Comparison of ENCODE assay signal across 13 cellular contexts in the genomic region with DNA sequence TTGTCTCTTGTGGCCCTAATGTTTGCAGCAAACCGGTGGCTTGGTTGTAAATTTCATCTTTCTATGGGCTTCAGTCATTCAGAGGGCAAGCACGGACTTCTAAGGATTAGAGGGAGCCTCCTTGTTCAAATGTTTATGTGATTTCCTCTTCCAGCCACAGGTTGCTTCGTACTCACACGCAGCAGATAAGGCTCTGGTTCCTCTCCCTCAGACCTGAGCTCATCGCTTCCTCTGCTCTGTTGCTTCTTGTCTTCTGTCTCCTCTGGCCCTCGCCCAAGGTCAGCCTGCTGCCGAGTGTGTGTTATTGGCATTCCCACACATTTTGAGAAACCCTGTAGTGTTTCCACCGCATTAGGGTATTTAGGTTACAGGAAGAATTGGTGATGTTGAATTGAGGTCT. TPM values are rescaled to one million over a fixed set of nuclear protein-coding genes. Genes with fewer than 3 reads are reported as not detected.
DNase-seq lines count a peak whose midpoint lies in the region; ATAC-seq, FAIRE-seq and TF ChIP-seq lines count a peak whose summit lies in the region.
"Had no signal": no experiment of that assay in that cellular context is flagged by ENCODE, and none has a peak within 500 bp of the region (broad histone marks: within the 10 kb centered on the region; RNA-seq: fewer than 3 reads in every experiment).

No MANE protein-coding gene starts in this region.

- CTCF ChIA-PET in Panc1 (lab: Charles Lee) (no interaction called here), K562 (lab: Yijun Ruan, JAX; ENCODE audit: low intra/inter-chr PET ratio) (no interaction called here)

- H3K27me3 ChIP-seq in H7 (ENCODE audit: control insufficient read depth, insufficient read depth, low read length) (no peaks in the 10 kb centered on the region), Panc1 (ENCODE audit: control insufficient read depth, insufficient read depth, low read length) (no peaks in the 10 kb centered on the region), K562 (ENCODE audit: control insufficient read depth in 2 of 2, insufficient read depth in 2 of 2, low read length in 2 of 2) (no peaks in the 10 kb centered on the region), neuronal stem cell (ENCODE audit: control insufficient read depth in 3 of 3, insufficient read depth in 3 of 3, low read depth in 1 of 3, low read length in 3 of 3) (no peaks in the 10 kb centered on the region), gastrocnemius medialis (no peaks in the 10 kb centered on the region)

- no TSS peak for BruUV-seq in Panc1 (replicated peaks; lab: Mats Ljungman, UMichigan)
- no TSS peak for BruUV-seq in K562 (replicated peaks; lab: Mats Ljungman, UMichigan)

- H3K4me1 Mint-ChIP-seq in osteocyte (ENCODE audit: unreplicated experiment), result peaks cover 6% of the 10 kb centered on the region

- H2BK5ac ChIP-seq in neuronal stem cell (ENCODE audit: low read length), result no peak overlapping the region

- ATAC-seq in Panc1, result peak; percentile 79
- peak; percentile 90 for ATAC-seq in K562
- ATAC-seq in gastrocnemius medialis, result no peak

- no peak overlapping the region for H3K27ac Mint-ChIP-seq in osteocyte (ENCODE audit: unreplicated experiment)
- H3K27ac Mint-ChIP-seq: activated naive CD8-positive, alpha-beta T cell treated with anti-CD3 and anti-CD28 coated beads, Interleukin-2, amount 10 ng/mL, durations not matched to agents 7 days and 5 days; nephron had no signal

- DNase-seq in H7 (peak; percentile 38), Panc1 (ENCODE audit: low read depth, low spot score) (no peak), K562 (ENCODE audit: extremely low read depth in 1 of 4, low spot score in 3 of 4) (peak in 2 of 4 experiments; percentile 49 to 66), neuronal stem cell (ENCODE audit: low spot score) (no peak), osteocyte (ENCODE audit: extremely low spot score, unreplicated experiment) (no peak), NCI-H526 treated with DMSO at 0.1 percent for 48 hours (lab: John Stamatoyannopoulos, UW) (no peak), gastrocnemius medialis (no peak)
- DNase-seq in stimulated activated CD8-positive, alpha-beta memory T cell treated with anti-CD3 and anti-CD28 coated beads, Interleukin-4, amount 100 ng/mL, for 48 hours, result no peak
- DNase-seq: activated naive CD8-positive, alpha-beta T cell treated with anti-CD3 and anti-CD28 coated beads, Interleukin-2, amount 10 ng/mL, durations not matched to agents 7 days and 5 days; DMS79 treated with DMSO at 0.1 percent for 48 hours; NCI-H1092 had no signal

- H4K8ac ChIP-seq in neuronal stem cell (ENCODE audit: low read depth, low read length), result no peak overlapping the region

- no peak overlapping the region for H3K23ac ChIP-seq in neuronal stem cell (ENCODE audit: low read depth, low read length, poor library complexity)

- no peak overlapping the region for H2AK5ac ChIP-seq in neuronal stem cell (ENCODE audit: low read depth, low read length)

- H3K14ac ChIP-seq in neuronal stem cell (ENCODE audit: low read length), result no peak overlapping the region

- intact Hi-C loops in Panc1 (cut with micrococcal nuclease; ENCODE audit: unreplicated experiment), result no loop called here
- intact Hi-C loops in K562 (cut with micrococcal nuclease), result no loop called here
- intact Hi-C loops in gastrocnemius medialis (cut with DNase I; ENCODE audit: low total_unique reads), result no loop called here

- H3K9ac ChIP-seq in K562 (ENCODE audit: insufficient read depth in 1 of 2, low read depth in 2 of 2, low read length in 2 of 2) (peak overlapping the region in 1 of 2 experiments; percentile 21; a peak in 1 of 4 replicates), neuronal stem cell (ENCODE audit: low read depth, low read length, poor library complexity) (no peak overlapping the region)

- H3K79me2 ChIP-seq in K562 (ENCODE audit: control insufficient read depth, insufficient read depth, low read length), result no peaks in the 10 kb centered on the region

- peak overlapping the region; percentile 2; the same call in 1 of the 2 replicates for H3K4me2 ChIP-seq in K562 (ENCODE audit: insufficient read depth, low read length)
- no peak overlapping the region for H3K4me2 ChIP-seq in neuronal stem cell (ENCODE audit: insufficient read depth, low read length, poor library complexity, severe bottlenecking)

- H3K4ac ChIP-seq in neuronal stem cell (ENCODE audit: low read length), result no peak overlapping the region

- H2BK15ac ChIP-seq in neuronal stem cell (ENCODE audit: low read length), result no peak overlapping the region

- H4K91ac ChIP-seq in neuronal stem cell (ENCODE audit: low read depth, low read length, poor library complexity), result no peak overlapping the region

- H3K4me1 ChIP-seq in Panc1 (ENCODE audit: control insufficient read depth, insufficient read depth, low read length) (peaks cover 24% of the 10 kb centered on the region), K562 (replicated peaks in 1 of 2; ENCODE audit: control insufficient read depth in 2 of 2, insufficient read depth in 2 of 2, low read length in 2 of 2) (peaks cover 3 to 12% of the 10 kb centered on the region in 2 experiments; a peak in 3 of 5 replicates), neuronal stem cell (ENCODE audit: control insufficient read depth in 2 of 2, insufficient read depth in 1 of 2, low read depth in 1 of 2, low read length in 2 of 2) (no peaks in the 10 kb centered on the region), gastrocnemius medialis (no peaks in the 10 kb centered on the region)

- POLR2A ChIA-PET in Panc1 (lab: Charles Lee), result interaction anchor here (0.6 kb wide), 1 partner anchor 288 kb away, joined by 7 read pairs; no protein-coding TSS in a partner anchor
- POLR2A ChIA-PET in K562 (lab: Yijun Ruan, JAX), result interaction anchor here (0.5 to 0.8 kb wide), 5 partner anchors 9 to 327 kb away, joined by 3 to 4 read pairs (median 3); no protein-coding TSS in a partner anchor

- H3K9me3 Mint-ChIP-seq in osteocyte (ENCODE audit: unreplicated experiment), result no peaks in the 10 kb centered on the region
- H3K9me3 Mint-ChIP-seq: activated naive CD8-positive, alpha-beta T cell treated with anti-CD3 and anti-CD28 coated beads, Interleukin-2, amount 10 ng/mL, durations not matched to agents 7 days and 5 days had no signal

- no peak overlapping the region for H3K4me3 Mint-ChIP-seq in osteocyte (ENCODE audit: unreplicated experiment)
- H3K4me3 Mint-ChIP-seq: activated naive CD8-positive, alpha-beta T cell treated with anti-CD3 and anti-CD28 coated beads, Interleukin-2, amount 10 ng/mL, durations not matched to agents 7 days and 5 days; nephron had no signal

- H3K18ac ChIP-seq in neuronal stem cell (ENCODE audit: low read length), result no peak overlapping the region

- H3K27me3 Mint-ChIP-seq in osteocyte (ENCODE audit: unreplicated experiment), result peaks cover 5% of the 10 kb centered on the region

- H3K4me3 ChIP-seq in H7 (ENCODE audit: insufficient read depth, low read depth, low read length) (no peak overlapping the region), Panc1 (ENCODE audit: low read depth in 2 of 2, low read length in 2 of 2) (peak overlapping the region; percentile 3 to 43; a peak in 3 of 4 replicates), K562 (no peak overlapping the region), neuronal stem cell (ENCODE audit: low read length in 2 of 2) (no peak overlapping the region), gastrocnemius medialis (no peak overlapping the region)
- H3K4me3 ChIP-seq: SK-N-MC had no signal

- H3K9me3 ChIP-seq in Panc1 (ENCODE audit: control insufficient read depth, insufficient read depth, low read depth, low read length) (no peaks in the 10 kb centered on the region), K562 (replicated peaks; ENCODE audit: control insufficient read depth, insufficient read depth, low read depth, low read length) (no peaks in the 10 kb centered on the region), neuronal stem cell (replicated peaks in 1 of 2; ENCODE audit: control insufficient read depth in 2 of 2, insufficient read depth in 1 of 2, low read depth in 1 of 2, low read length in 2 of 2) (no peaks in the 10 kb centered on the region), gastrocnemius medialis (no peaks in the 10 kb centered on the region)

- no peak for TF ChIP-seq POLR2A in K562 (conservative IDR thresholded peaks at IDR 0.05)
- no peak for TF ChIP-seq POLR2A in gastrocnemius medialis (IDR thresholded peaks at IDR 0.05)

- H3K36me3 Mint-ChIP-seq in osteocyte (ENCODE audit: unreplicated experiment), result no peaks in the 10 kb centered on the region
- H3K36me3 Mint-ChIP-seq: activated naive CD8-positive, alpha-beta T cell treated with anti-CD3 and anti-CD28 coated beads, Interleukin-2, amount 10 ng/mL, durations not matched to agents 7 days and 5 days had no signal

- 11% methylated on average over 8 of the region's 8 CpGs for WGBS in K562 (ENCODE audit: insufficient coverage, low coverage, missing lambda C conversion rate)
- WGBS in neuronal stem cell (ENCODE audit: extremely low coverage in 2 of 2, insufficient read length in 2 of 2, insufficient replicate concordance in 1 of 2), 2 donors, result no CpG with 5 or more reads among the region's 8 CpGs

- no peak for TF ChIP-seq EP300 in K562 (IDR thresholded peaks at IDR 0.05; ENCODE audit: low read length)

- H3K27ac ChIP-seq in Panc1 (ENCODE audit: low read length) (peak overlapping the region; percentile 92), K562 (ENCODE audit: extremely low read depth, low read depth, low read length) (no peak overlapping the region; the same call in 2 of the 3 replicates), neuronal stem cell (replicated peaks; ENCODE audit: low read length) (no peak overlapping the region), gastrocnemius medialis (no peak overlapping the region)
- H3K27ac ChIP-seq: SK-N-MC had no signal

- H2BK120ac ChIP-seq in neuronal stem cell (ENCODE audit: low read depth, low read length), result no peak overlapping the region

- no peaks in the 10 kb centered on the region for H3K9me1 ChIP-seq in K562 (ENCODE audit: control insufficient read depth, insufficient read depth, low read length)

- TF ChIP-seq CTCF in Panc1 (IDR thresholded peaks at IDR 0.05) (no peak), K562 (IDR thresholded peaks at IDR 0.05 in 2 of 3, conservative IDR thresholded peaks at IDR 0.05 in 1 of 3; ENCODE audit: insufficient read depth in 2 of 3, low read depth in 1 of 3, low read length in 3 of 3) (no peak), osteocyte (IDR thresholded peaks at IDR 0.05) (no peak), gastrocnemius medialis (IDR thresholded peaks at IDR 0.05 in 4 of 5, conservative IDR thresholded peaks at IDR 0.05 in 1 of 5) (no peak)

- in situ Hi-C loops in Panc1 (cut with HindIII; ENCODE audit: low pct_unique_long_range_greater_than_20kb, low sequenced_read_pairs), result no loop called here
- in situ Hi-C loops in K562 (cut with MboI), result no loop called here
- in situ Hi-C loops in gastrocnemius medialis (cut with MboI; ENCODE audit: low sequenced_read_pairs in 4 of 4), result no loop called here

- 0 out of 4 replicates have a peak, but pooled peaks of 1 of the 2 experiments have one; percentile 5 for TF ChIP-seq RAD21 in K562 (CRISPR knock-in tag; conservative IDR thresholded peaks at IDR 0.05 in 1 of 2, IDR thresholded peaks at IDR 0.05 in 1 of 2)

- H2AFZ ChIP-seq in K562 (ENCODE audit: low read depth, low read length) (peak overlapping the region; percentile 75), neuronal stem cell (ENCODE audit: low read length) (peak overlapping the region; percentile 27)

- H3K79me1 ChIP-seq in neuronal stem cell (ENCODE audit: low read depth, low read length), result no peaks in the 10 kb centered on the region

- H2BK12ac ChIP-seq in neuronal stem cell (ENCODE audit: low read length), result no peak overlapping the region

- FAIRE-seq in K562 (lab: Jason Lieb, UNC), result peak; percentile 79

- H4K20me1 ChIP-seq in K562 (replicated peaks; ENCODE audit: control insufficient read depth, insufficient read depth, low read length), result no peaks in the 10 kb centered on the region

- no peaks in the 10 kb centered on the region for H3K36me3 ChIP-seq in H7 (replicated peaks; ENCODE audit: control insufficient read depth, insufficient read depth, low read length)
- no peaks in the 10 kb centered on the region for H3K36me3 ChIP-seq in Panc1 (ENCODE audit: control insufficient read depth, insufficient read depth, low read length)
- no peaks in the 10 kb centered on the region for H3K36me3 ChIP-seq in K562 (ENCODE audit: control insufficient read depth, insufficient read depth, low read length)
- H3K36me3 ChIP-seq in neuronal stem cell (replicated peaks in 1 of 2; ENCODE audit: control insufficient read depth in 2 of 2, insufficient read depth in 2 of 2, low read length in 2 of 2), result no peaks in the 10 kb centered on the region
- H3K36me3 ChIP-seq in gastrocnemius medialis, result no peaks in the 10 kb centered on the region

RNA-seq across cellular contexts. Expression of a gene that starts 44.0 kb away (rescaled TPM):
- total RNA-seq in H7 (2014; rRNA removed; shearing (Covaris generic)), result 201 and 216 TPM in 2 replicates
- 420 TPM for total RNA-seq in Panc1 (2021; ENCODE audit: unreplicated experiment)
- 368 TPM for polyA plus RNA-seq in Panc1 (2012; ENCODE audit: insufficient read length)
- 18.4 and 30.7 TPM in 2 replicates for total RNA-seq in K562 (2011; cell fraction: chromatin; rRNA removed; ENCODE audit: low replicate concordance)
- total RNA-seq in K562 (2011; cell fraction: nucleolus; rRNA removed), result 35.7 and 36.0 TPM in 2 replicates
- total RNA-seq in K562 (2011; cell fraction: nucleoplasm; rRNA removed), result 40.3 and 46.9 TPM in 2 replicates
- total RNA-seq in K562 (2014; rRNA removed), result 220 and 238 TPM in 2 replicates
- 478 and 512 TPM in 2 replicates for total RNA-seq in K562 (2014; rRNA removed; fragmentation: Illumina TruSeq; extraction: Trizol)
- total RNA-seq in K562 (2015; rRNA removed; fragmentation: Illumina TruSeq; extraction: Trizol), result 357 and 396 TPM in 2 replicates
- total RNA-seq in K562 (2021), result 242 and 256 TPM in 2 replicates
- polyA plus RNA-seq in K562 (2011; rRNA removed), result 531 and 554 TPM in 2 replicates
- 196 and 355 TPM in 2 replicates for polyA plus RNA-seq in K562 (2011; cell fraction: cytosol; rRNA removed)
- 72.1 and 160 TPM in 2 replicates for polyA plus RNA-seq in K562 (2011; cell fraction: nucleus; rRNA removed)
- polyA plus RNA-seq in K562 (2012), result 338 and 426 TPM in 2 replicates
- 451 and 463 TPM in 2 replicates for polyA plus RNA-seq in K562 (2014; fragmentation: Illumina TruSeq; extraction: Trizol)
- polyA plus RNA-seq in K562 (2014; fragmentation: Nextera tagmentation; extraction: Ambion mirVana), result 100 to 1,000 TPM; 913 to 995 TPM
- 270 and 274 TPM in 2 replicates for polyA plus RNA-seq in K562 (2014; rRNA removed)
- 343 and 432 TPM in 2 replicates for polyA minus RNA-seq in K562 (2011; rRNA and poly(A)+ RNA removed)
- 128 and 163 TPM in 2 replicates for polyA minus RNA-seq in K562 (2011; cell fraction: cytosol; rRNA and poly(A)+ RNA removed)
- polyA minus RNA-seq in K562 (2011; cell fraction: nucleus; rRNA and poly(A)+ RNA removed), result 25.4 and 59.0 TPM in 2 replicates
- 132 TPM for polyA plus RNA-seq in neuronal stem cell (2013, experiment 1 of 2)
- polyA plus RNA-seq in neuronal stem cell (2013, experiment 2 of 2), result 130 TPM
- total RNA-seq in osteocyte, result 222 and 230 TPM in 2 replicates
- 100 to 1,000 TPM; 100 to 293 (median 185) TPM for total RNA-seq in gastrocnemius medialis

RNA-seq across cellular contexts. Expression of a gene that starts 58.3 kb away (rescaled TPM):
- total RNA-seq in H7 (2014; rRNA removed; shearing (Covaris generic)), result 462 and 507 TPM in 2 replicates
- total RNA-seq in Panc1 (2021; ENCODE audit: unreplicated experiment), result 489 TPM
- polyA plus RNA-seq in Panc1 (2012; ENCODE audit: insufficient read length), result 606 TPM
- total RNA-seq in K562 (2011; cell fraction: chromatin; rRNA removed; ENCODE audit: low replicate concordance), result 123 and 212 TPM in 2 replicates
- total RNA-seq in K562 (2011; cell fraction: nucleolus; rRNA removed), result 138 and 168 TPM in 2 replicates
- total RNA-seq in K562 (2011; cell fraction: nucleoplasm; rRNA removed), result 206 and 258 TPM in 2 replicates
- 426 and 468 TPM in 2 replicates for total RNA-seq in K562 (2014; rRNA removed)
- total RNA-seq in K562 (2014; rRNA removed; fragmentation: Illumina TruSeq; extraction: Trizol), result 562 and 622 TPM in 2 replicates
- total RNA-seq in K562 (2015; rRNA removed; fragmentation: Illumina TruSeq; extraction: Trizol), result 508 and 559 TPM in 2 replicates
- total RNA-seq in K562 (2021), result 308 TPM in 2 replicates
- polyA plus RNA-seq in K562 (2011; rRNA removed), result 714 and 790 TPM in 2 replicates
- 163 and 438 TPM in 2 replicates for polyA plus RNA-seq in K562 (2011; cell fraction: cytosol; rRNA removed)
- 127 and 293 TPM in 2 replicates for polyA plus RNA-seq in K562 (2011; cell fraction: nucleus; rRNA removed)
- polyA plus RNA-seq in K562 (2012), result 525 and 687 TPM in 2 replicates
- 471 and 510 TPM in 2 replicates for polyA plus RNA-seq in K562 (2014; fragmentation: Illumina TruSeq; extraction: Trizol)
- 1,000 to 10,000 TPM in 1 of 2 experiments, 100 to 1,000 TPM in 1; 837 to 1,031 TPM for polyA plus RNA-seq in K562 (2014; fragmentation: Nextera tagmentation; extraction: Ambion mirVana)
- polyA plus RNA-seq in K562 (2014; rRNA removed), result 365 and 466 TPM in 2 replicates
- polyA minus RNA-seq in K562 (2011; rRNA and poly(A)+ RNA removed), result 571 and 811 TPM in 2 replicates
- polyA minus RNA-seq in K562 (2011; cell fraction: cytosol; rRNA and poly(A)+ RNA removed), result 177 and 220 TPM in 2 replicates
- 135 and 263 TPM in 2 replicates for polyA minus RNA-seq in K562 (2011; cell fraction: nucleus; rRNA and poly(A)+ RNA removed)
- 183 TPM for polyA plus RNA-seq in neuronal stem cell (2013, experiment 1 of 2)
- polyA plus RNA-seq in neuronal stem cell (2013, experiment 2 of 2), result 185 TPM
- total RNA-seq in osteocyte, result 475 and 500 TPM in 2 replicates
- total RNA-seq in gastrocnemius medialis, result 1,000 to 10,000 TPM in 2 of 4 donors, 100 to 1,000 TPM in 2; 526 to 2,307 (median 1,474) TPM

Comparison
In these comparisons a context has a peak if more than half of its experiments do, and no peak if none do; other contexts are left out.
1. H3K4me3 ChIP-seq: peak in Panc1 (2 of 2); none in H7 (single experiment), K562 (single experiment), neuronal stem cell (0 of 2) and gastrocnemius medialis (0 of 4).
2. ATAC-seq: peak in Panc1 (single experiment) and K562 (single experiment); none in gastrocnemius medialis (0 of 2).